In genomic region chr3:18442743-18443669, GRCh38 we compare ENCODE assay signal across 8 cellular contexts. TPM values are rescaled to one million over a fixed set of nuclear protein-coding genes. Genes with fewer than 3 reads are reported as not detected.
DNase-seq lines count a peak whose midpoint lies in the region; ATAC-seq and TF ChIP-seq lines count a peak whose summit lies in the region.

No MANE protein-coding gene starts in this region.

- ATAC-seq in GM23338 (no peak), right cardiac atrium (no peak), HG03457 (IDR thresholded peaks at IDR 0.05; ENCODE audit: unreplicated experiment) (no peak)

- no peak overlapping the region for H3K9ac ChIP-seq in smooth muscle cell (ENCODE audit: low read depth)

- intact Hi-C loops in right cardiac atrium (cut with DNase I): no loop called here

- H3K79me2 ChIP-seq in GM23338 (replicated peaks; ENCODE audit: insufficient read depth): peaks cover 49% of the 10 kb centered on the region
- no peaks in the 10 kb centered on the region for H3K79me2 ChIP-seq in smooth muscle cell (ENCODE audit: low read depth)

- peak overlapping the region; percentile 93 for H2AFZ ChIP-seq in GM23338
- no peak overlapping the region for H2AFZ ChIP-seq in smooth muscle cell (ENCODE audit: low read depth)

- H3K4me3 ChIP-seq in GM23338: peak overlapping the region; percentile 89
- peak overlapping the region; percentile 77 for H3K4me3 ChIP-seq in SJCRH30
- H3K4me3 ChIP-seq in right cardiac atrium (ENCODE audit: low read length): peak overlapping the region; percentile 75
- peak overlapping the region; percentile 56 for H3K4me3 ChIP-seq in smooth muscle cell

- H3K27me3 Mint-ChIP-seq in GM23338 (ENCODE audit: insufficient read depth, low read depth, poor library complexity): peaks cover 16% of the 10 kb centered on the region

- H3K27ac Mint-ChIP-seq in GM23338: no peak overlapping the region

- H3K27me3 ChIP-seq in GM23338 (ENCODE audit: insufficient read depth) (peaks cover 29% of the 10 kb centered on the region), SJCRH30 (no peaks in the 10 kb centered on the region), right cardiac atrium (ENCODE audit: control insufficient read depth, insufficient read depth) (no peaks in the 10 kb centered on the region), smooth muscle cell (ENCODE audit: low read depth) (peaks cover 90% of the 10 kb centered on the region)

- H3K27ac ChIP-seq in GM23338 (ENCODE audit: low read depth) (no peak overlapping the region), SJCRH30 (no peak overlapping the region), right cardiac atrium (ENCODE audit: low read length) (no peak overlapping the region), smooth muscle cell (ENCODE audit: low read depth) (no peak overlapping the region)

- 57% methylated on average over 11 of the region's 11 CpGs for WGBS in right cardiac atrium
- WGBS in smooth muscle cell (ENCODE audit: low lambda C conversion rate): 45% methylated on average over 11 of the region's 11 CpGs

- TF ChIP-seq CTCF in GM23338 (conservative IDR thresholded peaks at IDR 0.05; ENCODE audit: low read depth in 2 of 2) (no peak), smooth muscle cell (IDR thresholded peaks at IDR 0.05; ENCODE audit: borderline replicate concordance, insufficient read depth, poor library complexity, severe bottlenecking) (no peak)

- H3K36me3 ChIP-seq in GM23338 (ENCODE audit: insufficient read depth) (no peaks in the 10 kb centered on the region), SJCRH30 (no peaks in the 10 kb centered on the region), smooth muscle cell (ENCODE audit: low read depth) (no peaks in the 10 kb centered on the region)

- H3F3A ChIP-seq in GM23338 (replicated peaks; ENCODE audit: low read depth) (peaks cover 4% of the 10 kb centered on the region; the same call in 1 of the 2 replicates), smooth muscle cell (ENCODE audit: low read depth) (no peaks in the 10 kb centered on the region)

- peak overlapping the region; percentile 90 for H3K4me3 Mint-ChIP-seq in GM23338

- H4K20me1 ChIP-seq in GM23338 (replicated peaks; ENCODE audit: insufficient read depth) (0 out of 2 replicates have a peak, but pooled peaks cover 5% of the 10 kb centered on the region), smooth muscle cell (ENCODE audit: low read depth) (no peaks in the 10 kb centered on the region)

- H3K4me1 ChIP-seq in GM23338 (ENCODE audit: insufficient read depth) (peaks cover 25% of the 10 kb centered on the region), SJCRH30 (peaks cover 11% of the 10 kb centered on the region; the same call in 1 of the 2 replicates), right cardiac atrium (ENCODE audit: control insufficient read depth, insufficient read depth, low read length) (no peaks in the 10 kb centered on the region), smooth muscle cell (ENCODE audit: low read depth) (peaks cover 20% of the 10 kb centered on the region)

- H3K4me2 ChIP-seq in GM23338: peak overlapping the region; percentile 99
- H3K4me2 ChIP-seq in smooth muscle cell: peak overlapping the region; percentile 86

- no peaks in the 10 kb centered on the region for H3K9me2 ChIP-seq in GM23338 (ENCODE audit: insufficient read depth)

- H3K36me3 Mint-ChIP-seq in GM23338 (ENCODE audit: low read depth): peaks cover 5% of the 10 kb centered on the region; the same call in 1 of the 3 replicates

- DNase-seq in GM23338 (ENCODE audit: low spot score) (peak; percentile 20), SJCRH30 (no peak), right cardiac atrium (no peak), smooth muscle cell (lab: John Stamatoyannopoulos, UW; ENCODE audit: unreplicated experiment) (no peak), DMS53 (lab: John Stamatoyannopoulos, UW) (no peak), NCI-H510A treated with DMSO at 0.1 percent for 48 hours (lab: John Stamatoyannopoulos, UW) (no peak), NCI-H345 (lab: John Stamatoyannopoulos, UW) (no peak)

- H3K4me1 Mint-ChIP-seq in GM23338: peaks cover 39% of the 10 kb centered on the region

- H3K9me3 ChIP-seq in SJCRH30 (replicated peaks) (no peaks in the 10 kb centered on the region), right cardiac atrium (ENCODE audit: control insufficient read depth, low read length) (no peaks in the 10 kb centered on the region), smooth muscle cell (replicated peaks; ENCODE audit: low read depth) (no peaks in the 10 kb centered on the region)

- no peaks in the 10 kb centered on the region for H3K9me3 Mint-ChIP-seq in GM23338

TF ChIP-seq in GM23338, 12 proteins besides CTCF, POLR2A, EP300 and RAD21 (continues in another document):
- TF ChIP-seq, protein P1, sequence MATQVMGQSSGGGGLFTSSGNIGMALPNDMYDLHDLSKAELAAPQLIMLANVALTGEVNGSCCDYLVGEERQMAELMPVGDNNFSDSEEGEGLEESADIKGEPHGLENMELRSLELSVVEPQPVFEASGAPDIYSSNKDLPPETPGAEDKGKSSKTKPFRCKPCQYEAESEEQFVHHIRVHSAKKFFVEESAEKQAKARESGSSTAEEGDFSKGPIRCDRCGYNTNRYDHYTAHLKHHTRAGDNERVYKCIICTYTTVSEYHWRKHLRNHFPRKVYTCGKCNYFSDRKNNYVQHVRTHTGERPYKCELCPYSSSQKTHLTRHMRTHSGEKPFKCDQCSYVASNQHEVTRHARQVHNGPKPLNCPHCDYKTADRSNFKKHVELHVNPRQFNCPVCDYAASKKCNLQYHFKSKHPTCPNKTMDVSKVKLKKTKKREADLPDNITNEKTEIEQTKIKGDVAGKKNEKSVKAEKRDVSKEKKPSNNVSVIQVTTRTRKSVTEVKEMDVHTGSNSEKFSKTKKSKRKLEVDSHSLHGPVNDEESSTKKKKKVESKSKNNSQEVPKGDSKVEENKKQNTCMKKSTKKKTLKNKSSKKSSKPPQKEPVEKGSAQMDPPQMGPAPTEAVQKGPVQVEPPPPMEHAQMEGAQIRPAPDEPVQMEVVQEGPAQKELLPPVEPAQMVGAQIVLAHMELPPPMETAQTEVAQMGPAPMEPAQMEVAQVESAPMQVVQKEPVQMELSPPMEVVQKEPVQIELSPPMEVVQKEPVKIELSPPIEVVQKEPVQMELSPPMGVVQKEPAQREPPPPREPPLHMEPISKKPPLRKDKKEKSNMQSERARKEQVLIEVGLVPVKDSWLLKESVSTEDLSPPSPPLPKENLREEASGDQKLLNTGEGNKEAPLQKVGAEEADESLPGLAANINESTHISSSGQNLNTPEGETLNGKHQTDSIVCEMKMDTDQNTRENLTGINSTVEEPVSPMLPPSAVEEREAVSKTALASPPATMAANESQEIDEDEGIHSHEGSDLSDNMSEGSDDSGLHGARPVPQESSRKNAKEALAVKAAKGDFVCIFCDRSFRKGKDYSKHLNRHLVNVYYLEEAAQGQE (IDR thresholded peaks at IDR 0.05; ENCODE audit: unreplicated experiment): no peak
- TF ChIP-seq NANOG (IDR thresholded peaks at IDR 0.05; ENCODE audit: borderline replicate concordance) (no peak), ZNF331 (CRISPR knock-in tag; IDR thresholded peaks at IDR 0.05; ENCODE audit: low read depth) (no peak)

RNA-seq across cellular contexts. Expression of gene SATB1, which starts 17.9 kb away (rescaled TPM):
- total RNA-seq in GM23338 (2014; rRNA removed; shearing (Covaris generic)): 26.8 and 28.9 TPM in 2 replicates
- polyA plus RNA-seq in GM23338 (2016; fragmentation: Nextera tagmentation; extraction: Ambion mirVana) (17.0 and 17.4 TPM in 2 replicates), right cardiac atrium (21.5 TPM), smooth muscle cell (2.9 and 4.1 TPM in 2 replicates)
- 11.5 and 17.1 TPM in 2 replicates for total RNA-seq in SJCRH30 (2014; rRNA removed; shearing (Covaris generic))
- total RNA-seq in right cardiac atrium (10 to 100 TPM; 32.7 to 48.3 (median 38.0) TPM), smooth muscle cell (9.3 and 17.8 TPM in 2 replicates)
